Comparison of ENCODE assay signal across 6 cellular contexts in genomic region chr1:239432255-239432654, GRCh38. TPM values are rescaled to one million over a fixed set of nuclear protein-coding genes. Genes with fewer than 3 reads are reported as not detected.
"Had no signal": no experiment of that assay in that cellular context is flagged by ENCODE, and none has a peak within 500 bp of the region (broad histone marks: within the 10 kb centered on the region; RNA-seq: fewer than 3 reads in every experiment).

No MANE protein-coding gene starts in this region.

- DNase-seq: H9, HCEC 1CT, IMR-90, KG1 had no signal

- ATAC-seq: GM23338, K562 had no signal

- H3K4me1 Mint-ChIP-seq: H9 had no signal

- H3K27ac Mint-ChIP-seq: GM23338, H9 had no signal

- H3K9me3 Mint-ChIP-seq: GM23338, H9 had no signal

- H2AFZ ChIP-seq: GM23338 had no signal

- H3K4me3 Mint-ChIP-seq: GM23338, H9 had no signal

- H3K4me2 ChIP-seq: GM23338 had no signal

- H3K4me3 ChIP-seq: GM23338, K562 had no signal

RNA-seq across cellular contexts. Expression of gene CHRM3, which starts 45.9 kb away (rescaled TPM):
- total RNA-seq: IMR-90 had no signal
- polyA plus RNA-seq: IMR-90 had no signal
